Comparison of ENCODE assay signal across 8 cellular contexts in the genomic region with DNA sequence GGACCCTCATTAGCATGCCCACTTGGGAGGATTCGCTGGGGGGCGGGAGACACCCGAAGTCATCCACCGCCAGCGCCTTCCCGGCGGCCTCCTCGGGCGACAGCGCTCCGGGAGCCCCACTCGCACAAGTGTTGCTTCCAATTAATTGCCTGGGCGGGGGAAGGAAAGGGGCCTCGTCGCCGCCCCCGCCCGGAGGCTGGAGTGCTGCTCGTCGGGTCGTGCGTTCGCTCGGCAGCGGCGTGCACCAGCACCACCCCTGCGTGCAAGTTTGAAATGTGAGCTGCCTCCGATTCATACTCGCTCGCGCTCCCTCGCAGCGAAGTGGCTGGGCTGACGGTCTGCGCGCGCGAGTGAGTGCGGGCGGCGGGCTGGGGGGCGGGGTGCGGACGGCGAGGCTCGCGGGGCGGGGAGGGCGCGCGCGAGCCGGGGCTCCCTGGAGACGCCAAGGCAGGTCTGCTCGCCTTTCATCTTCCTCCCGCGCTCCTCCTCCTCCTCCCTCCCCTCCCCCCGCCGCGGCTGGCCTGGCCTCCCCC.
DNase-seq lines count a peak whose midpoint lies in the region; ATAC-seq and TF ChIP-seq lines count a peak whose summit lies in the region.

No MANE protein-coding gene starts in this region.

- H3K27ac ChIP-seq in coronary artery = peak overlapping the region; percentile 91 to 97
- H3K27ac ChIP-seq in left lung = peak overlapping the region; percentile 70 to 88

- peaks cover 55 to 92% of the 10 kb centered on the region in 2 donors for H3K4me1 ChIP-seq in left lung

- peak overlapping the region; percentile 81 for H3K4me3 ChIP-seq in coronary artery
- peak overlapping the region; percentile 39 to 59 for H3K4me3 ChIP-seq in left lung

- no peaks in the 10 kb centered on the region for H3K9me3 ChIP-seq in left lung

- no peak for TF ChIP-seq CTCF in coronary artery (IDR thresholded peaks at IDR 0.05)
- TF ChIP-seq CTCF in left lung (IDR thresholded peaks at IDR 0.05) = no peak

- no peaks in the 10 kb centered on the region for H3K36me3 ChIP-seq in left lung

- DNase-seq in DMS153 (lab: John Stamatoyannopoulos, UW) (peak; percentile 34), NCI-H1105 (lab: John Stamatoyannopoulos, UW) (peak; percentile 50), coronary artery (ENCODE audit: low spot score) (no peak), left lung (peak; percentile 69 to 89), medulla oblongata (ENCODE audit: extremely low spot score) (no peak)
- DNase-seq in activated CD4-positive, alpha-beta T cell treated with anti-CD3 and anti-CD28 coated beads for 24 hours (ENCODE audit: low read depth in 2 of 2) = peak; percentile 32 to 49
- DNase-seq in stimulated activated CD4-positive, alpha-beta T cell treated with anti-CD3 and anti-CD28 coated beads, Interleukin-4, amount 100 ng/mL, for 24 hours = peak; percentile 56

- ATAC-seq in GM21528 (IDR thresholded peaks at IDR 0.05; ENCODE audit: low FRiP score, unreplicated experiment) = peak; percentile 30
- peak; percentile 44 for ATAC-seq in left lung

- intact Hi-C loops in left lung (cut with DNase I) = no loop called here

- H3K27me3 ChIP-seq in left lung = no peaks in the 10 kb centered on the region

Comparison
In these comparisons a context has a peak if more than half of its experiments do, and no peak if none do; other contexts are left out.
1. DNase-seq: peak in DMS153 (single experiment), NCI-H1105 (single experiment), activated CD4-positive, alpha-beta T cell treated with anti-CD3 and anti-CD28 coated beads for 24 hours (2 of 2), left lung (2 of 2) and stimulated activated CD4-positive, alpha-beta T cell treated with anti-CD3 and anti-CD28 coated beads, Interleukin-4, amount 100 ng/mL, for 24 hours (single experiment); none in coronary artery (single experiment) and medulla oblongata (single experiment).